Comparison of ENCODE assay signal across 1 cellular context in the genomic region with DNA sequence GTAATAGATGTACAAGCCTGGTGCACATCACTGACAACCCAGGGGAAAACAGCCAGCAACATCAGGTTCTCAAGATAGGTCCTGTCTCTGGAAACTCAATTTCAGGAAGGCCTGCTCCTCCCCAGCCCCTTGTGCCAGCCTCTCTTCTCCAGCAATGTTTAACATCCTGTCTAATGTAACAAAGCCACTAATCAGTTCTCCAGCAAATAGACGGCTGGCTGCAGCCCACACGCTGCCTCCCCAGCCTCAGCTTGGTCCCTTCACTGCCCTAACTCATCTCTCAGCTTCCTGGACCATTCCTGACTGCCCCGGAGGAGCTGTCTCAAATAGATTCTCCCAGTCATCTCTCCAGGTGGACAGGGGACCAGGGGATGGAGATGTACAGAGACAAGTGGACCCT.
TF ChIP-seq lines count a peak whose summit lies in the region.

No MANE protein-coding gene starts in this region.

TF ChIP-seq in HCT116, 20 proteins besides CTCF, POLR2A, EP300 and RAD21 (continued from another document):
- TF ChIP-seq, protein P1, sequence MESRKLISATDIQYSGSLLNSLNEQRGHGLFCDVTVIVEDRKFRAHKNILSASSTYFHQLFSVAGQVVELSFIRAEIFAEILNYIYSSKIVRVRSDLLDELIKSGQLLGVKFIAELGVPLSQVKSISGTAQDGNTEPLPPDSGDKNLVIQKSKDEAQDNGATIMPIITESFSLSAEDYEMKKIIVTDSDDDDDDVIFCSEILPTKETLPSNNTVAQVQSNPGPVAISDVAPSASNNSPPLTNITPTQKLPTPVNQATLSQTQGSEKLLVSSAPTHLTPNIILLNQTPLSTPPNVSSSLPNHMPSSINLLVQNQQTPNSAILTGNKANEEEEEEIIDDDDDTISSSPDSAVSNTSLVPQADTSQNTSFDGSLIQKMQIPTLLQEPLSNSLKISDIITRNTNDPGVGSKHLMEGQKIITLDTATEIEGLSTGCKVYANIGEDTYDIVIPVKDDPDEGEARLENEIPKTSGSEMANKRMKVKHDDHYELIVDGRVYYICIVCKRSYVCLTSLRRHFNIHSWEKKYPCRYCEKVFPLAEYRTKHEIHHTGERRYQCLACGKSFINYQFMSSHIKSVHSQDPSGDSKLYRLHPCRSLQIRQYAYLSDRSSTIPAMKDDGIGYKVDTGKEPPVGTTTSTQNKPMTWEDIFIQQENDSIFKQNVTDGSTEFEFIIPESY (IDR thresholded peaks at IDR 0.05; ENCODE audit: extremely low read depth, insufficient replicate concordance, low read length) = no peak
- no peak for TF ChIP-seq ELF1 (IDR thresholded peaks at IDR 0.05; ENCODE audit: borderline replicate concordance, low read depth)
- no peak for TF ChIP-seq ATF3 (IDR thresholded peaks at IDR 0.05)
- no peak for TF ChIP-seq YY1 (IDR thresholded peaks at IDR 0.05; ENCODE audit: extremely low read depth, insufficient replicate concordance, low read depth, low read length)
- no peak for TF ChIP-seq SP1 (IDR thresholded peaks at IDR 0.05; ENCODE audit: low read depth)
- no peak for TF ChIP-seq ZFX (IDR thresholded peaks at IDR 0.05)
- TF ChIP-seq FOSL1 (IDR thresholded peaks at IDR 0.05; ENCODE audit: low read depth) = no peak
- no peak for TF ChIP-seq TCF7L2 (IDR thresholded peaks at IDR 0.05; ENCODE audit: borderline replicate concordance, extremely low read depth, insufficient read depth, insufficient read length)
- no peak for TF ChIP-seq CBX3 (IDR thresholded peaks at IDR 0.05; ENCODE audit: low read depth)
- no peak for TF ChIP-seq EZH2 (IDR thresholded peaks at IDR 0.05)
- TF ChIP-seq SIN3A (IDR thresholded peaks at IDR 0.05; ENCODE audit: low read depth) = no peak
